In genomic region chr4:88728146-88728545, GRCh38 we compare ENCODE assay signal across 25 cellular contexts. TPM values are rescaled to one million over a fixed set of nuclear protein-coding genes. Genes with fewer than 3 reads are reported as not detected.
A peak's percentile ranks its signal among the peaks of the same experiment; 100 is the strongest.
DNase-seq lines count a peak whose midpoint lies in the region; ATAC-seq and TF ChIP-seq lines count a peak whose summit lies in the region.
"Had no signal": no experiment of that assay in that cellular context is flagged by ENCODE, and none has a peak within 500 bp of the region (broad histone marks: within the 10 kb centered on the region; RNA-seq: fewer than 3 reads in every experiment).

No MANE protein-coding gene starts in this region.

- H3K9me3 ChIP-seq in right atrium auricular region (no peaks in the 10 kb centered on the region), aorta (ENCODE audit: control insufficient read depth, low read length) (no peaks in the 10 kb centered on the region)
- H3K9me3 ChIP-seq: body of pancreas, esophagus muscularis mucosa had no signal

- no peak for TF ChIP-seq POLR2A in lower leg skin (IDR thresholded peaks at IDR 0.05)

- TF ChIP-seq CTCF in right atrium auricular region (IDR thresholded peaks at IDR 0.05) (no peak), lower leg skin (IDR thresholded peaks at IDR 0.05) (no peak)

- H3K27ac ChIP-seq in right atrium auricular region = peak overlapping the region in 1 of 2 donors; percentile 8
- H3K27ac ChIP-seq in aorta (ENCODE audit: low read depth in 1 of 2, low read length in 2 of 2) = peak overlapping the region in 1 of 2 donors; percentile 7
- H3K27ac ChIP-seq: body of pancreas, KMS-11 had no signal

- H3K4me3 ChIP-seq in right atrium auricular region = no peak overlapping the region
- H3K4me3 ChIP-seq in aorta (ENCODE audit: low read length in 2 of 2) = no peak overlapping the region
- no peak overlapping the region for H3K4me3 ChIP-seq in lower leg skin (ENCODE audit: low read depth, poor library complexity, severe bottlenecking)
- H3K4me3 ChIP-seq: body of pancreas, esophagus muscularis mucosa, GM23338 had no signal

- intact Hi-C loops in Right ventricle myocardium inferior (cut with DNase I) = no loop called here
- intact Hi-C loops in cardiac septum (cut with DNase I) = no loop called here
- intact Hi-C loops in aorta (cut with DNase I) = loop anchor here in 1 of 2 donors (5.0 kb wide), 1 partner anchor 74 kb away; no protein-coding TSS in a partner anchor
- intact Hi-C loops in lower leg skin (cut with DNase I; ENCODE audit: low total_unique reads) = no loop called here

- H3K27me3 ChIP-seq in right atrium auricular region (no peaks in the 10 kb centered on the region), aorta (ENCODE audit: control insufficient read depth in 1 of 2, insufficient read depth in 2 of 2, low read length in 1 of 2) (no peaks in the 10 kb centered on the region)
- H3K27me3 ChIP-seq: body of pancreas, esophagus muscularis mucosa had no signal

- DNase-seq in Right ventricle myocardium inferior (ENCODE audit: missing footprints) = peak; percentile 71
- DNase-seq in cardiac septum (ENCODE audit: low spot score) = no peak
- peak; percentile 71 for DNase-seq in right atrium auricular region (ENCODE audit: low spot score)
- DNase-seq in pons (ENCODE audit: low spot score) = peak; percentile 57
- peak in 1 of 2 donors; percentile 60 for DNase-seq in aorta
- no peak for DNase-seq in DMS 273 treated with DMSO at 0.1 percent for 48 hours (lab: John Stamatoyannopoulos, UW)
- DNase-seq in lower leg skin (ENCODE audit: low spot score in 2 of 2) = no peak
- DNase-seq: 8988T; activated CD4-positive, alpha-beta memory T cell treated with anti-CD3 and anti-CD28 coated beads, Interleukin-2, amount 10 ng/mL, durations not matched to agents 7 days and 5 days; activated CD4-positive, CD25-positive, alpha-beta regulatory T cell treated with anti-CD3 and anti-CD28 coated beads, Interleukin-2, amount 50 U/mL, for 72 hours; activated effector memory CD4-positive, alpha-beta T cell treated with anti-CD3 and anti-CD28 coated beads, Interleukin-2, amount 50 U/mL, for 16 hours; activated naive CD8-positive, alpha-beta T cell treated with anti-CD3 and anti-CD28 coated beads, Interleukin-2, amount 50 U/mL, for 24 hours; activated T-cell treated with anti-CD3 and anti-CD28 coated beads for 4 hours; body of pancreas; CD8-positive, alpha-beta memory T cell; DMS153; NCI-H1436 treated with DMSO at 0.1 percent for 48 hours; NCI-H510A; SIG-M5; SW 1271 had no signal

- ATAC-seq in Right ventricle myocardium inferior (peak; percentile 73), aorta (ENCODE audit: low FRiP score) (peak; percentile 84), GM18861 (IDR thresholded peaks at IDR 0.05; ENCODE audit: unreplicated experiment) (no peak)
- ATAC-seq: activated naive CD8-positive, alpha-beta T cell treated with anti-CD3 and anti-CD28 coated beads, Interleukin-2, amount 50 U/mL, for 24 hours; body of pancreas; GM23338; natural killer cell treated with Interleukin-12 subunit alpha and Interleukin-12 subunit beta and Interleukin-15 and Interleukin-18, amount 100 ng/mL, for 72 hours had no signal

- 37 to 39% methylated on average over 6 of the region's 6 CpGs for WGBS in aorta, 2 donors
- WGBS in lower leg skin, 2 donors = 73 to 85% methylated on average over 6 of the region's 6 CpGs

- H3K36me3 ChIP-seq in right atrium auricular region (peaks cover 44% of the 10 kb centered on the region), aorta (ENCODE audit: control insufficient read depth in 1 of 2, insufficient read depth in 2 of 2, low read length in 1 of 2) (peaks cover 0 to 9% of the 10 kb centered on the region in 2 donors)

- peaks cover 0 to 16% of the 10 kb centered on the region in 2 donors for H3K4me1 ChIP-seq in right atrium auricular region
- peaks cover 0 to 3% of the 10 kb centered on the region in 2 donors for H3K4me1 ChIP-seq in aorta (ENCODE audit: control insufficient read depth in 1 of 2, insufficient read depth in 2 of 2, low read length in 2 of 2)
- H3K4me1 ChIP-seq: body of pancreas had no signal

RNA-seq across cellular contexts. Expression of gene NAP1L5, which starts 30.5 kb away (rescaled TPM):
- total RNA-seq in Right ventricle myocardium inferior = 2.4 TPM
- 7.0 TPM for total RNA-seq in cardiac septum
- total RNA-seq in right atrium auricular region = 1 to 10 TPM; 5.2 to 6.6 TPM
- 10 to 100 TPM in 1 of 2 donors, 1 to 10 TPM in 1; 9.5 to 11.2 TPM for total RNA-seq in aorta
- polyA plus RNA-seq in aorta = 10 to 100 TPM in 1 of 2 donors, 1 to 10 TPM in 1; 9.4 to 13.0 TPM
- 1 to 10 TPM; 1.2 to 2.0 (median 1.7) TPM for total RNA-seq in lower leg skin

Comparison
In these comparisons a context has a peak if more than half of its experiments do, and no peak if none do; other contexts are left out.
1. DNase-seq: peak in Right ventricle myocardium inferior (single experiment), right atrium auricular region (single experiment) and pons (single experiment); none in cardiac septum (single experiment), DMS 273 treated with DMSO at 0.1 percent for 48 hours (single experiment) and lower leg skin (0 of 2).